In genomic region chr5:93620487-93621339, GRCh38 we compare ENCODE assay signal across 1 cellular context.
A peak's percentile ranks its signal among the peaks of the same experiment; 100 is the strongest.
TF ChIP-seq lines count a peak whose summit lies in the region.

No MANE protein-coding gene starts in this region.

TF ChIP-seq in Ishikawa, 13 proteins besides CTCF, POLR2A, EP300 and RAD21 (continued from another document):
- TF ChIP-seq USF1 (IDR thresholded peaks at IDR 0.05) = no peak
- no peak for TF ChIP-seq TCF12 (IDR thresholded peaks at IDR 0.05; ENCODE audit: low read depth)
- no peak for TF ChIP-seq CREB1 (IDR thresholded peaks at IDR 0.05; ENCODE audit: low read depth)
- 0 out of 2 replicates have a peak, but pooled peaks have one; percentile 26 for TF ChIP-seq YY1 (IDR thresholded peaks at IDR 0.05; ENCODE audit: low read depth)
